Comparison of ENCODE assay signal across 1 cellular context in genomic region chrX:74931214-74931613, GRCh38.
TF ChIP-seq lines count a peak whose summit lies in the region.

No MANE protein-coding gene starts in this region.

TF ChIP-seq in WTC11, 78 proteins besides CTCF, POLR2A, EP300 and RAD21 (continued from another document):
- TF ChIP-seq, protein P1, sequence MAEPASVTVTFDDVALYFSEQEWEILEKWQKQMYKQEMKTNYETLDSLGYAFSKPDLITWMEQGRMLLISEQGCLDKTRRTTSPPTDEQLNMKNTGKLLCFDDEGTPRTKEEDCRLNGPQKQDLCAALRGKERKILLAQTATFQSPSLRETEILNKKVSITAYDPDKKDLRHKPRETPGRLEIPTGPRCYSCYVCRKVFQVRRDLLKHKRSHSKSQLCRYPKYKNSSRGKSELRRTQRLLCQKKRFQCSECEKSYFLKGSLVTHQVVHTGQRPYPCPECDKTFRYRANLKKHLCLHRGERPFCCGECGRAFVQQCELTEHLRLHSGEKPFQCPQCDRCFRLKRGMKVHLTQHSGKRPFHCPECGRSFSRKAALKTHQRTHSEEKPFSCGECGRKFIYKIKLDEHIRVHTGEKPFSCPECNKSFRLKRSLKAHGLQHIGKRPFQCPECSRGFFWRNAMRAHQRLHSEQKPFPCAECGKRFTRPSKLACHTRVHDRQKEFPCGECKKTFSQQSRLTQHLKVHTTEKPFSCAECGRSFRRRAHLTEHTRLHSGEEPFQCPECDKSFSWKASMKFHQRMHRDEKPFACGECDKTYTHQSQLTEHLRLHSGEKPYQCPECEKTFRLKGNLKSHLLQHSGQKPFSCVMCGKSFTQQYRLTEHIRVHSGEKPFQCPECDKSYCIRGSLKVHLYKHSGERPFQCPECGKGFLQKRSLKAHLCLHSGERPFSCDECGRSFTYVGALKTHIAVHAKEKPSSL (CRISPR knock-in tag; conservative IDR thresholded peaks at IDR 0.05): no peak
- TF ChIP-seq EMX1 (CRISPR knock-in tag; IDR thresholded peaks at IDR 0.05): no peak
- no peak for TF ChIP-seq ZNF219 (CRISPR knock-in tag; IDR thresholded peaks at IDR 0.05; ENCODE audit: borderline replicate concordance)
- TF ChIP-seq, protein P2, sequence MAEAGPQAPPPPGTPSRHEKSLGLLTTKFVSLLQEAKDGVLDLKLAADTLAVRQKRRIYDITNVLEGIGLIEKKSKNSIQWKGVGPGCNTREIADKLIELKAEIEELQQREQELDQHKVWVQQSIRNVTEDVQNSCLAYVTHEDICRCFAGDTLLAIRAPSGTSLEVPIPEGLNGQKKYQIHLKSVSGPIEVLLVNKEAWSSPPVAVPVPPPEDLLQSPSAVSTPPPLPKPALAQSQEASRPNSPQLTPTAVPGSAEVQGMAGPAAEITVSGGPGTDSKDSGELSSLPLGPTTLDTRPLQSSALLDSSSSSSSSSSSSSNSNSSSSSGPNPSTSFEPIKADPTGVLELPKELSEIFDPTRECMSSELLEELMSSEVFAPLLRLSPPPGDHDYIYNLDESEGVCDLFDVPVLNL (CRISPR knock-in tag; IDR thresholded peaks at IDR 0.05; ENCODE audit: borderline replicate concordance, low read depth): no peak
